1 cellular context compared by ENCODE assay signal in genomic region chr2:170335351-170335750, GRCh38.
TF ChIP-seq lines count a peak whose summit lies in the region.

No MANE protein-coding gene starts in this region.

TF ChIP-seq in WTC11, 78 proteins besides CTCF, POLR2A, EP300 and RAD21 (continued from another document):
- TF ChIP-seq ZNF425 (CRISPR knock-in tag; conservative IDR thresholded peaks at IDR 0.05): no peak
- TF ChIP-seq HMGXB4 (CRISPR knock-in tag; IDR thresholded peaks at IDR 0.05): no peak
- TF ChIP-seq ETV6 (CRISPR knock-in tag; IDR thresholded peaks at IDR 0.05): no peak
- no peak for TF ChIP-seq ATF6 (CRISPR knock-in tag; IDR thresholded peaks at IDR 0.05)
- TF ChIP-seq IRF1 (CRISPR knock-in tag; IDR thresholded peaks at IDR 0.05): no peak
- TF ChIP-seq ZNF396 (CRISPR knock-in tag; IDR thresholded peaks at IDR 0.05; ENCODE audit: borderline replicate concordance): no peak
- no peak for TF ChIP-seq TEAD1 (CRISPR knock-in tag; IDR thresholded peaks at IDR 0.05)
